Comparison of ENCODE assay signal across 28 cellular contexts in genomic region chr11:33652407-33652806, GRCh38. TPM values are rescaled to one million over a fixed set of nuclear protein-coding genes. Genes with fewer than 3 reads are reported as not detected.
"Had no signal": no experiment of that assay in that cellular context is flagged by ENCODE, and none has a peak within 500 bp of the region (broad histone marks: within the 10 kb centered on the region; RNA-seq: fewer than 3 reads in every experiment).

No MANE protein-coding gene starts in this region.

- H3K36me3 ChIP-seq: neural progenitor cell had no signal

- H3K4me3 ChIP-seq: mucosa of descending colon, neural progenitor cell, testis had no signal

- DNase-seq: activated CD4-positive, alpha-beta memory T cell treated with anti-CD3 and anti-CD28 coated beads, Interleukin-2, amount 10 ng/mL, durations not matched to agents 7 days and 5 days; activated CD4-positive, alpha-beta T cell treated with anti-CD3 and anti-CD28 coated beads, Interleukin-2, amount 10 ng/mL, durations not matched to agents 24 days and 14 days; activated effector memory CD4-positive, alpha-beta T cell treated with Interleukin-2 at 50 U/mL for 16 hours; activated naive CD4-positive, alpha-beta T cell treated with anti-CD3 and anti-CD28 coated beads for 36 hours; activated naive CD8-positive, alpha-beta T cell treated with anti-CD3 and anti-CD28 coated beads, Interleukin-2, amount 10 ng/mL, durations not matched to agents 7 days and 5 days; activated T-cell treated with anti-CD3 and anti-CD28 coated beads, Interleukin-2, amount 50 U/mL, for 72 hours; amygdala; caudate nucleus; effector memory CD4-positive, alpha-beta T cell; foreskin melanocyte; glutamatergic neuron; hippocampal formation; mesenchymal stem cell; mucosa of descending colon; naive B cell; stimulated activated CD4-positive, alpha-beta T cell treated with anti-CD3 and anti-CD28 coated beads, Interleukin-2, amount 100 ng/mL, for 48 hours; stimulated activated CD8-positive, alpha-beta memory T cell treated with anti-CD3 and anti-CD28 coated beads, Interleukin-4, amount 100 ng/mL, for 48 hours; stimulated activated naive CD4-positive, alpha-beta T cell; T-cell; testis had no signal

- H2AFZ ChIP-seq: neural progenitor cell had no signal

- H3K27me3 ChIP-seq: neural progenitor cell, testis had no signal

- H3K9ac ChIP-seq: neural progenitor cell had no signal

- H3K4me1 ChIP-seq: neural progenitor cell had no signal

- H3K27ac ChIP-seq: neural progenitor cell, testis, VCaP had no signal

- H3K9me3 ChIP-seq: mucosa of descending colon, testis had no signal

- ATAC-seq: activated CD4-positive, CD25-positive, alpha-beta regulatory T cell treated with anti-CD3 and anti-CD28 coated beads, Interleukin-2, amount 50 U/mL, for 24 hours; activated T-cell treated with anti-CD3 and anti-CD28 coated beads, Interleukin-2, amount 50 U/mL, for 72 hours; esophagus mucosa; mucosa of descending colon; sciatic nerve; SK-N-SH treated with all-trans-retinoic acid at 6 μM for 48 hours; T-cell had no signal

- H3K4me2 ChIP-seq: neural progenitor cell had no signal

RNA-seq across cellular contexts. Expression of gene C11orf91, which starts 48.2 kb away (rescaled TPM):
- total RNA-seq: activated CD4-positive, alpha-beta memory T cell treated with anti-CD3 and anti-CD28 coated beads, Interleukin-2, amount 10 ng/mL, durations not matched to agents 7 days and 5 days; activated naive CD4-positive, alpha-beta T cell treated with anti-CD3 and anti-CD28 coated beads for 36 hours; activated T-cell treated with anti-CD3 and anti-CD28 coated beads, Interleukin-2, amount 50 U/mL, for 72 hours; dermis microvascular lymphatic vessel endothelial cell; omental fat pad; sciatic nerve had no signal
